Comparison of ENCODE assay signal across 15 cellular contexts in genomic region chr10:110461088-110461487, GRCh38. TPM values are rescaled to one million over a fixed set of nuclear protein-coding genes. Genes with fewer than 3 reads are reported as not detected.
DNase-seq lines count a peak whose midpoint lies in the region; ATAC-seq and TF ChIP-seq lines count a peak whose summit lies in the region.
"Had no signal": no experiment of that assay in that cellular context is flagged by ENCODE, and none has a peak within 500 bp of the region (broad histone marks: within the 10 kb centered on the region; RNA-seq: fewer than 3 reads in every experiment).

No MANE protein-coding gene starts in this region.

- peaks cover 74% of the 10 kb centered on the region for H3K4me1 Mint-ChIP-seq in stimulated activated naive CD8-positive, alpha-beta T cell treated with anti-CD3 and anti-CD28 coated beads, Interleukin-15, Interleukin-2, amounts not matched to agents 100 ng/mL and 50 ng/mL, for 24 hours (ENCODE audit: low read depth)
- peaks cover 54% of the 10 kb centered on the region for H3K4me1 Mint-ChIP-seq in stimulated activated naive CD8-positive, alpha-beta T cell treated with anti-CD3 and anti-CD28 coated beads, Interleukin-15, amount 100 ng/mL, for 72 hours

- no peaks in the 10 kb centered on the region for H3K9me3 Mint-ChIP-seq in stimulated activated naive CD8-positive, alpha-beta T cell treated with anti-CD3 and anti-CD28 coated beads, Interleukin-15, Interleukin-2, amounts not matched to agents 100 ng/mL and 50 ng/mL, for 24 hours
- H3K9me3 Mint-ChIP-seq in stimulated activated naive CD8-positive, alpha-beta T cell treated with anti-CD3 and anti-CD28 coated beads, Interleukin-15, amount 100 ng/mL, for 72 hours, result no peaks in the 10 kb centered on the region
- H3K9me3 Mint-ChIP-seq: activated naive CD4-positive, alpha-beta T cell treated with anti-CD3 and anti-CD28 coated beads for 36 hours; WTC11 had no signal

- peak overlapping the region; percentile 4 for H3K27ac Mint-ChIP-seq in stimulated activated naive CD8-positive, alpha-beta T cell treated with anti-CD3 and anti-CD28 coated beads, Interleukin-15, Interleukin-2, amounts not matched to agents 100 ng/mL and 50 ng/mL, for 24 hours
- no peak overlapping the region for H3K27ac Mint-ChIP-seq in stimulated activated naive CD8-positive, alpha-beta T cell treated with anti-CD3 and anti-CD28 coated beads, Interleukin-15, amount 100 ng/mL, for 72 hours
- H3K27ac Mint-ChIP-seq: activated naive CD4-positive, alpha-beta T cell treated with anti-CD3 and anti-CD28 coated beads for 36 hours; WTC11 had no signal

- H3K4me3 Mint-ChIP-seq in stimulated activated naive CD8-positive, alpha-beta T cell treated with anti-CD3 and anti-CD28 coated beads, Interleukin-15, Interleukin-2, amounts not matched to agents 100 ng/mL and 50 ng/mL, for 24 hours, result no peak overlapping the region
- no peak overlapping the region for H3K4me3 Mint-ChIP-seq in stimulated activated naive CD8-positive, alpha-beta T cell treated with anti-CD3 and anti-CD28 coated beads, Interleukin-15, amount 100 ng/mL, for 72 hours
- H3K4me3 Mint-ChIP-seq: activated naive CD4-positive, alpha-beta T cell treated with anti-CD3 and anti-CD28 coated beads for 36 hours; WTC11 had no signal

- no peak for DNase-seq in stimulated activated naive CD8-positive, alpha-beta T cell treated with anti-CD3 and anti-CD28 coated beads, Interleukin-15, amount 100 ng/mL, for 72 hours
- DNase-seq in Panc1 (ENCODE audit: low read depth, low spot score) (no peak), islet precursor cell (peak; percentile 47), brain microvascular endothelial cell (no peak), NCI-H2196 treated with DMSO at 0.1 percent for 48 hours (lab: John Stamatoyannopoulos, UW; ENCODE audit: unreplicated experiment) (no peak)
- DNase-seq: AML-193, colonic mucosa, Right ventricle myocardium superior had no signal

- in situ Hi-C loops in Panc1 (cut with HindIII; ENCODE audit: low pct_unique_long_range_greater_than_20kb, low sequenced_read_pairs), result no loop called here
- in situ Hi-C loops in brain microvascular endothelial cell (cut with HindIII; ENCODE audit: low pct_ligation_motif_present, low sequenced_read_pairs), result no loop called here

- intact Hi-C loops in Panc1 (cut with micrococcal nuclease; ENCODE audit: unreplicated experiment), result no loop called here

- H3K4me3 ChIP-seq in Panc1 (ENCODE audit: low read depth in 2 of 2, low read length in 2 of 2), result no peak overlapping the region
- H3K4me3 ChIP-seq in brain microvascular endothelial cell (ENCODE audit: low read depth, low read length), result no peak overlapping the region
- H3K4me3 ChIP-seq: colonic mucosa, hepatocyte, MG63, vagina had no signal

- POLR2A ChIA-PET in Panc1 (lab: Charles Lee), result no interaction called here

- no peaks in the 10 kb centered on the region for H3K9me3 ChIP-seq in Panc1 (ENCODE audit: control insufficient read depth, insufficient read depth, low read depth, low read length)
- H3K9me3 ChIP-seq: colonic mucosa, MG63, vagina had no signal

- no peak for TF ChIP-seq CTCF in Panc1 (IDR thresholded peaks at IDR 0.05)
- no peak for TF ChIP-seq CTCF in brain microvascular endothelial cell (IDR thresholded peaks at IDR 0.05; ENCODE audit: low read depth, low read length, missing control alignments)

- no peaks in the 10 kb centered on the region for H3K27me3 Mint-ChIP-seq in stimulated activated naive CD8-positive, alpha-beta T cell treated with anti-CD3 and anti-CD28 coated beads, Interleukin-15, Interleukin-2, amounts not matched to agents 100 ng/mL and 50 ng/mL, for 24 hours
- H3K27me3 Mint-ChIP-seq in stimulated activated naive CD8-positive, alpha-beta T cell treated with anti-CD3 and anti-CD28 coated beads, Interleukin-15, amount 100 ng/mL, for 72 hours, result no peaks in the 10 kb centered on the region

- CTCF ChIA-PET in Panc1 (lab: Charles Lee), result no interaction called here

- H3K27me3 ChIP-seq in Panc1 (ENCODE audit: control insufficient read depth, insufficient read depth, low read length) (no peaks in the 10 kb centered on the region), brain microvascular endothelial cell (replicated peaks) (no peaks in the 10 kb centered on the region)
- H3K27me3 ChIP-seq: colonic mucosa, hepatocyte, MG63, vagina had no signal

- peaks cover 21% of the 10 kb centered on the region for H3K4me1 ChIP-seq in Panc1 (ENCODE audit: control insufficient read depth, insufficient read depth, low read length)
- H3K4me1 ChIP-seq: colonic mucosa, vagina had no signal

- no TSS peak for BruUV-seq in Panc1 (replicated peaks; lab: Mats Ljungman, UMichigan)

- H3K36me3 ChIP-seq in Panc1 (ENCODE audit: control insufficient read depth, insufficient read depth, low read length), result no peaks in the 10 kb centered on the region
- H3K36me3 ChIP-seq in brain microvascular endothelial cell (replicated peaks), result no peaks in the 10 kb centered on the region
- H3K36me3 ChIP-seq: colonic mucosa, MG63, vagina had no signal

- ATAC-seq in stimulated activated naive CD8-positive, alpha-beta T cell treated with anti-CD3 and anti-CD28 coated beads, Interleukin-15, amount 100 ng/mL, for 72 hours, result no peak
- ATAC-seq in Panc1, result no peak
- ATAC-seq in GM18909 (IDR thresholded peaks at IDR 0.05; ENCODE audit: poor library complexity, unreplicated experiment), result no peak
- ATAC-seq: WTC11 had no signal

- peak overlapping the region; percentile 50; the same call in 1 of the 2 replicates for H3K27ac ChIP-seq in Panc1 (ENCODE audit: low read length)
- H3K27ac ChIP-seq in brain microvascular endothelial cell, result no peak overlapping the region
- H3K27ac ChIP-seq: colonic mucosa, hepatocyte, vagina had no signal

- no peaks in the 10 kb centered on the region for H3K36me3 Mint-ChIP-seq in stimulated activated naive CD8-positive, alpha-beta T cell treated with anti-CD3 and anti-CD28 coated beads, Interleukin-15, Interleukin-2, amounts not matched to agents 100 ng/mL and 50 ng/mL, for 24 hours (ENCODE audit: low read depth)
- H3K36me3 Mint-ChIP-seq: WTC11 had no signal

RNA-seq across cellular contexts. Expression of gene DUSP5, which starts 36.6 kb away (rescaled TPM):
- total RNA-seq in Panc1 (2021; ENCODE audit: unreplicated experiment), result 30.1 TPM
- 18.3 TPM for polyA plus RNA-seq in Panc1 (2012; ENCODE audit: insufficient read length)
